ENCODE assay signal across 8 cellular contexts in the genomic region with DNA sequence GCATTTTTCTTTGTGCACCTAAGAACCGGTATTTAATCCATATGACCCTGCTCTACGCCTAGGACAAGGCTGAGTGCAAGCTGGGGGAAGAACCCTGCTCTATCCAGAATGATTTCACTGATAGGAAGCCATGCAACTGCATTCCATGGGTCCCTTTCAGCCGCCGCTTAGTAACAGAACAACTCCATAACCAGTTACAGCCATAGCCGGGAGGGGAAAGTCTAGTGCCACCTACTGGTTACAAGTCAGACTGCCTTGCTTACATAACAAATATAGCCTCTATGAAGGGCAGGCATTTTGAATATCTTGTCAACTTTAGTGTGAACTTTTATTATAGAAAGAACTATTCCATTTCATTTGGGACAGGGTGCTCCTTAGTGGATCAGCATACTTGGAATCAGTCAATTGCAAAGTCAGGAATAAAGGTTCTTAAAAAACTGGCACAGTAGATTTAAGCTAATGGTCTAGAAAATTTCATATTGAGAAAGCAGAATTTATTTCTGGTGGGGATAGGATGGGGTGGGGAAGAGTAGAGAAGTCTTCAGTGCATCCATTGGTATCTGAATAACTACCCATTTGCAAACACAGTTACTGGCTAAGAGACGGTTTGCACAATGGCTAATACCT.
DNase-seq lines count a peak whose midpoint lies in the region; ATAC-seq and TF ChIP-seq lines count a peak whose summit lies in the region.

No MANE protein-coding gene starts in this region.

- peak; percentile 77 for TF ChIP-seq CTCF in RWPE2 (IDR thresholded peaks at IDR 0.05; ENCODE audit: poor library complexity, severe bottlenecking)
- peak; percentile 77 for TF ChIP-seq CTCF in astrocyte of the cerebellum (IDR thresholded peaks at IDR 0.05; ENCODE audit: low read depth, low read length, missing control alignments)

- H3K4me1 ChIP-seq in RWPE2 (ENCODE audit: insufficient read depth, poor library complexity, severe bottlenecking) = no peaks in the 10 kb centered on the region

- H3K36me3 ChIP-seq in RWPE2 (ENCODE audit: low read depth) = no peaks in the 10 kb centered on the region

- H3K4me3 ChIP-seq in RWPE2 (ENCODE audit: severe bottlenecking) (no peak overlapping the region), astrocyte of the cerebellum (ENCODE audit: low read depth, low read length) (no peak overlapping the region)

- intact Hi-C loops in posterior vena cava (cut with DNase I) = no loop called here

- no peak overlapping the region for H3K27ac ChIP-seq in RWPE2 (ENCODE audit: poor library complexity, severe bottlenecking)

- H3K27me3 ChIP-seq in RWPE2 (ENCODE audit: insufficient read depth, poor library complexity, severe bottlenecking) = no peaks in the 10 kb centered on the region

- ATAC-seq in GM19455 (IDR thresholded peaks at IDR 0.05; ENCODE audit: unreplicated experiment) (peak; percentile 94), HG03442 (IDR thresholded peaks at IDR 0.05; ENCODE audit: unreplicated experiment) (peak; percentile 97), RWPE2 (ENCODE audit: low read depth) (peak; percentile 78; the same call in 2 of the 3 replicates)

- in situ Hi-C loops in G401 (cut with HindIII; ENCODE audit: low sequenced_read_pairs) (no loop called here), astrocyte of the cerebellum (cut with HindIII; ENCODE audit: low sequenced_read_pairs) (no loop called here)

- peak; percentile 44 for DNase-seq in G401 (ENCODE audit: low spot score)
- DNase-seq in RWPE2 (ENCODE audit: low spot score) = no peak
- DNase-seq in astrocyte of the cerebellum (ENCODE audit: low read depth) = peak; percentile 32
- DNase-seq in iPS-NIHi11 (ENCODE audit: low spot score) = peak; percentile 68
- DNase-seq in stimulated activated CD4-positive, alpha-beta T cell treated with anti-CD3 and anti-CD28 coated beads, Interleukin-1b, Interleukin-23, amount 100 ng/mL, for 1 hour (ENCODE audit: low read depth in 2 of 2) = peak; percentile 2 to 6
- no peak for DNase-seq in posterior vena cava (ENCODE audit: low spot score)

- H3K9me3 ChIP-seq in RWPE2 (ENCODE audit: severe bottlenecking) = no peaks in the 10 kb centered on the region

Comparison
In these comparisons a context has a peak if more than half of its experiments do, and no peak if none do; other contexts are left out.
1. DNase-seq: peak in G401 (single experiment), astrocyte of the cerebellum (single experiment), iPS-NIHi11 (single experiment) and stimulated activated CD4-positive, alpha-beta T cell treated with anti-CD3 and anti-CD28 coated beads, Interleukin-1b, Interleukin-23, amount 100 ng/mL, for 1 hour (2 of 2); none in RWPE2 (single experiment) and posterior vena cava (single experiment).
2. Peak in every context shown above with its lines, with median percentiles within 50 percentile points of each other: ATAC-seq.